ENCODE assay signal across 27 cellular contexts in the genomic region with DNA sequence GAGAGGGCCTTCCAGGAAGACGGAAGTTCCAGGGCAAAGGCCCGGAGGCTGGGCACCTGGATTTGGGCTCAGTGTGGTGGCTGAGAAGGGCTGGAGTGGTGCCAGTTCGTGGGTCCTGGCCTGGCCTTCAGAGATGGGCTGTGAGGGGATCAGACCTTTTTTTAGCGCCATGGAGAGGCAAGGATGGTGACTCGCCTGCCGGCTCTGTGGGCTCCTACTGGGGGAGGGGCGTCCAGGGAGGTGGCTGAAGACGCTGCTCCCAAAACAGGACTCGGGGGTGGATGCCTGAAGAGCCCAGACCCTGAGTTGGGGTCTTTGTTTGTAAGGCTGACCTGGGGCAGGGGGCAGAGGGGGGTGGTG.
DNase-seq lines count a peak whose midpoint lies in the region; ATAC-seq, FAIRE-seq and TF ChIP-seq lines count a peak whose summit lies in the region.
"Had no signal": no experiment of that assay in that cellular context is flagged by ENCODE, and none has a peak within 500 bp of the region (broad histone marks: within the 10 kb centered on the region; RNA-seq: fewer than 3 reads in every experiment).

No MANE protein-coding gene starts in this region.

- H2BK5ac ChIP-seq in IMR-90 (ENCODE audit: low read depth, low read length, poor library complexity, severe bottlenecking) = no peak overlapping the region

- H2BK15ac ChIP-seq in IMR-90 (ENCODE audit: low read depth, low read length) = no peak overlapping the region; the same call in 2 of the 3 replicates

- H3K27ac Mint-ChIP-seq in endothelial cell (ENCODE audit: unreplicated experiment) = no peak overlapping the region
- H3K27ac Mint-ChIP-seq: activated naive CD4-positive, alpha-beta T cell treated with anti-CD3 and anti-CD28 coated beads for 36 hours; IgD-negative memory B cell; T-cell had no signal

- CTCF ChIA-PET in IMR-90 (lab: Yijun Ruan, JAX) = no interaction called here

- 83% methylated on average over 2 of the region's 9 CpGs; no CpG with 5 or more reads in 1 of the 2 experiments for WGBS in IMR-90 (ENCODE audit: extremely low coverage in 2 of 2, insufficient read length in 1 of 2), 2 experiments

- no peak for TF ChIP-seq POLR2A in IMR-90 (IDR thresholded peaks at IDR 0.05; ENCODE audit: low read depth, low read length)

- no peak overlapping the region for H2AK9ac ChIP-seq in IMR-90 (replicated peaks; ENCODE audit: low read depth, low read length, poor library complexity)

- H3K27me3 Mint-ChIP-seq in endothelial cell (ENCODE audit: unreplicated experiment) = peaks cover 12% of the 10 kb centered on the region
- H3K27me3 Mint-ChIP-seq: brain, IgD-negative memory B cell had no signal

- intact Hi-C loops in IMR-90 (cut with micrococcal nuclease) = no loop called here

- no peak overlapping the region for H2AK5ac ChIP-seq in IMR-90 (ENCODE audit: low read depth, low read length)

- no peak overlapping the region for H3K4me3 ChIP-seq in IMR-90 (ENCODE audit: insufficient read depth, low read depth, low read length)
- H3K4me3 ChIP-seq: Peyer's patch, sigmoid colon, suprapubic skin, upper lobe of right lung had no signal

- H3K4me1 Mint-ChIP-seq in endothelial cell (ENCODE audit: unreplicated experiment) = peaks cover 16% of the 10 kb centered on the region
- H3K4me1 Mint-ChIP-seq: CD4-positive, alpha-beta memory T cell; IgD-negative memory B cell; T-cell had no signal

- no peaks in the 10 kb centered on the region for H3K36me3 ChIP-seq in IMR-90 (ENCODE audit: control insufficient read depth, insufficient read depth, low read length)
- H3K36me3 ChIP-seq: neutrophil, Peyer's patch, sigmoid colon, suprapubic skin, upper lobe of right lung had no signal

- H3K36me3 Mint-ChIP-seq in endothelial cell (ENCODE audit: low read depth, unreplicated experiment) = peaks cover 5% of the 10 kb centered on the region
- H3K36me3 Mint-ChIP-seq: CD4-positive, alpha-beta memory T cell; IgD-negative memory B cell; T-cell had no signal

- TF ChIP-seq CTCF in IMR-90 (conservative IDR thresholded peaks at IDR 0.05; ENCODE audit: low read depth, low read length) (no peak), endothelial cell (IDR thresholded peaks at IDR 0.05; ENCODE audit: unreplicated experiment) (no peak)

- H4K5ac ChIP-seq in IMR-90 (ENCODE audit: low read depth, low read length) = no peak overlapping the region

- peak; percentile 57; the same call in 1 of the 2 replicates for ATAC-seq in IMR-90 (ENCODE audit: low read depth)
- ATAC-seq in HG03571 (IDR thresholded peaks at IDR 0.05; ENCODE audit: unreplicated experiment) = no peak
- ATAC-seq: T-cell, upper lobe of right lung had no signal

- no peaks in the 10 kb centered on the region; the same call in 1 of the 2 replicates for H3K9me1 ChIP-seq in IMR-90 (ENCODE audit: insufficient read depth, low read length)

- POLR2A ChIA-PET in IMR-90 (lab: Charles Lee; ENCODE audit: unreplicated experiment) = no interaction called here

- dilution Hi-C loops in IMR-90 (cut with HindIII; ENCODE audit: low sequenced_read_pairs, unreplicated experiment) = no loop called here

- FAIRE-seq in urothelium cell line (lab: Jason Lieb, UNC) (no peak), GM19239 (lab: Jason Lieb, UNC) (no peak)

- no peak overlapping the region for H3K14ac ChIP-seq in IMR-90 (replicated peaks; ENCODE audit: low read depth, low read length)

- no peak overlapping the region for H4K91ac ChIP-seq in IMR-90 (ENCODE audit: insufficient read depth, low read depth, low read length)

- BruUV-seq in IMR-90 (replicated peaks; lab: Mats Ljungman, UMichigan) = no TSS peak

- no peak overlapping the region for H3K27ac ChIP-seq in IMR-90 (ENCODE audit: insufficient read depth, low read length)
- H3K27ac ChIP-seq: 22Rv1, neutrophil, Peyer's patch, sigmoid colon, suprapubic skin, upper lobe of right lung had no signal

- no peak overlapping the region for H3K4ac ChIP-seq in IMR-90 (ENCODE audit: low read depth, low read length)

- no peak overlapping the region for H3K56ac ChIP-seq in IMR-90 (ENCODE audit: extremely low read depth, insufficient read depth, low read length)

- DNase-seq in DMS 273 (lab: John Stamatoyannopoulos, UW; ENCODE audit: unreplicated experiment) = peak; percentile 31
- DNase-seq in DMS 273 treated with DMSO at 0.1 percent for 48 hours (lab: John Stamatoyannopoulos, UW) = no peak
- DNase-seq in IMR-90 = peak; percentile 8
- peak; percentile 61 for DNase-seq in iPS-NIHi7 (ENCODE audit: extremely low spot score)
- DNase-seq in urothelium cell line (ENCODE audit: low spot score) = peak; percentile 40
- DNase-seq in GM19239 (ENCODE audit: insufficient read length, low spot score) = no peak
- no peak for DNase-seq in endothelial cell (ENCODE audit: low spot score)
- DNase-seq: activated CD4-positive, alpha-beta T cell treated with anti-CD3 and anti-CD28 coated beads, Interleukin-2, amount 50 U/mL, for 4 hours; activated naive CD4-positive, alpha-beta T cell treated with anti-CD3 and anti-CD28 coated beads for 36 hours; CD4-positive, alpha-beta memory T cell; GDM1; head of caudate nucleus; NCI-H1048; NCI-H1694 treated with DMSO at 0.1 percent for 48 hours; NCI-H526; Peyer's patch; SHP77 treated with DMSO at 0.1 percent for 48 hours; sigmoid colon; stimulated activated naive CD4-positive, alpha-beta T cell; T-cell; upper lobe of right lung had no signal

- no peak overlapping the region for H2BK120ac ChIP-seq in IMR-90 (ENCODE audit: low read depth, low read length)

- H3K23ac ChIP-seq in IMR-90 (ENCODE audit: low read depth, low read length) = no peak overlapping the region

- H3K9me3 ChIP-seq in IMR-90 (ENCODE audit: control insufficient read depth, insufficient read depth, low read length) = no peaks in the 10 kb centered on the region
- H3K9me3 ChIP-seq: neutrophil, Peyer's patch, sigmoid colon, suprapubic skin, upper lobe of right lung had no signal

- peak overlapping the region in 1 of 2 experiments; percentile 9; a peak in 1 of 4 replicates for H4K8ac ChIP-seq in IMR-90 (ENCODE audit: low read depth in 2 of 2, low read length in 2 of 2)

- H3K27me3 ChIP-seq in IMR-90 (ENCODE audit: control insufficient read depth, insufficient read depth, low read length) = no peaks in the 10 kb centered on the region
- H3K27me3 ChIP-seq: neutrophil, Peyer's patch, suprapubic skin, upper lobe of right lung had no signal

- no peak overlapping the region for H3K4me2 ChIP-seq in IMR-90 (ENCODE audit: low read depth, low read length)

- peak overlapping the region; percentile 77 for H2AFZ ChIP-seq in IMR-90 (replicated peaks; ENCODE audit: low read length, poor library complexity)

- no peaks in the 10 kb centered on the region; the same call in 1 of the 2 replicates for H3K4me1 ChIP-seq in IMR-90 (ENCODE audit: control insufficient read depth, insufficient read depth, low read length)
- H3K4me1 ChIP-seq: Peyer's patch, sigmoid colon, suprapubic skin, upper lobe of right lung had no signal

- H3K9me3 Mint-ChIP-seq in endothelial cell (ENCODE audit: unreplicated experiment) = no peaks in the 10 kb centered on the region
- H3K9me3 Mint-ChIP-seq: activated naive CD4-positive, alpha-beta T cell treated with anti-CD3 and anti-CD28 coated beads for 36 hours; CD4-positive, alpha-beta memory T cell; IgD-negative memory B cell; T-cell had no signal

- TF ChIP-seq RAD21 in IMR-90 (IDR thresholded peaks at IDR 0.05; ENCODE audit: low read length) = no peak

- no peak overlapping the region for H2BK20ac ChIP-seq in IMR-90 (ENCODE audit: low read depth, low read length)

- no peaks in the 10 kb centered on the region for H3K79me1 ChIP-seq in IMR-90 (ENCODE audit: low read depth in 1 of 2, low read length in 2 of 2)

- H3K9ac ChIP-seq in IMR-90 (ENCODE audit: low read depth, low read length) = no peak overlapping the region

- H3K18ac ChIP-seq in IMR-90 (ENCODE audit: low read depth, low read length) = no peak overlapping the region

- no peak overlapping the region for H3K4me3 Mint-ChIP-seq in endothelial cell (ENCODE audit: unreplicated experiment)
- H3K4me3 Mint-ChIP-seq: activated naive CD4-positive, alpha-beta T cell treated with anti-CD3 and anti-CD28 coated beads for 36 hours; brain; CD4-positive, alpha-beta memory T cell; IgD-negative memory B cell; T-cell had no signal

- no peaks in the 10 kb centered on the region for H4K20me1 ChIP-seq in IMR-90 (ENCODE audit: insufficient read depth, low read length)

- in situ Hi-C loops in IMR-90 (cut with MboI; ENCODE audit: low sequenced_read_pairs) = no loop called here

TF ChIP-seq in IMR-90, 13 proteins besides CTCF, POLR2A, EP300 and RAD21 (continues in another document):
- TF ChIP-seq SMC3 (IDR thresholded peaks at IDR 0.05; ENCODE audit: low read depth, low read length) (no peak), NFE2L2 (IDR thresholded peaks at IDR 0.05; ENCODE audit: low read depth, low read length) (no peak), BHLHE40 (IDR thresholded peaks at IDR 0.05; ENCODE audit: low read depth, low read length) (no peak), RCOR1 (IDR thresholded peaks at IDR 0.05; ENCODE audit: insufficient replicate concordance, low read length) (no peak), FOS (IDR thresholded peaks at IDR 0.05; ENCODE audit: low read depth, low read length) (no peak), RFX5 (IDR thresholded peaks at IDR 0.05; ENCODE audit: low read depth, low read length) (no peak), CEBPB (IDR thresholded peaks at IDR 0.05; ENCODE audit: low read depth, low read length) (no peak), MAZ (IDR thresholded peaks at IDR 0.05; ENCODE audit: borderline replicate concordance, low read depth, low read length) (no peak), MXI1 (IDR thresholded peaks at IDR 0.05; ENCODE audit: borderline replicate concordance, low read depth, low read length) (no peak), CHD1 (IDR thresholded peaks at IDR 0.05; ENCODE audit: low read depth, low read length) (no peak)
- TF ChIP-seq, protein P1, sequence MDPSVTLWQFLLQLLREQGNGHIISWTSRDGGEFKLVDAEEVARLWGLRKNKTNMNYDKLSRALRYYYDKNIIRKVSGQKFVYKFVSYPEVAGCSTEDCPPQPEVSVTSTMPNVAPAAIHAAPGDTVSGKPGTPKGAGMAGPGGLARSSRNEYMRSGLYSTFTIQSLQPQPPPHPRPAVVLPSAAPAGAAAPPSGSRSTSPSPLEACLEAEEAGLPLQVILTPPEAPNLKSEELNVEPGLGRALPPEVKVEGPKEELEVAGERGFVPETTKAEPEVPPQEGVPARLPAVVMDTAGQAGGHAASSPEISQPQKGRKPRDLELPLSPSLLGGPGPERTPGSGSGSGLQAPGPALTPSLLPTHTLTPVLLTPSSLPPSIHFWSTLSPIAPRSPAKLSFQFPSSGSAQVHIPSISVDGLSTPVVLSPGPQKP (IDR thresholded peaks at IDR 0.05; ENCODE audit: borderline replicate concordance, low read depth, low read length) = no peak
- TF ChIP-seq, protein P2, sequence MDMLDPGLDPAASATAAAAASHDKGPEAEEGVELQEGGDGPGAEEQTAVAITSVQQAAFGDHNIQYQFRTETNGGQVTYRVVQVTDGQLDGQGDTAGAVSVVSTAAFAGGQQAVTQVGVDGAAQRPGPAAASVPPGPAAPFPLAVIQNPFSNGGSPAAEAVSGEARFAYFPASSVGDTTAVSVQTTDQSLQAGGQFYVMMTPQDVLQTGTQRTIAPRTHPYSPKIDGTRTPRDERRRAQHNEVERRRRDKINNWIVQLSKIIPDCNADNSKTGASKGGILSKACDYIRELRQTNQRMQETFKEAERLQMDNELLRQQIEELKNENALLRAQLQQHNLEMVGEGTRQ (IDR thresholded peaks at IDR 0.05; ENCODE audit: low read depth, low read length) = no peak

Comparison
In these comparisons a context has a peak if more than half of its experiments do, and no peak if none do; other contexts are left out.
1. DNase-seq: peak in DMS 273 (single experiment), IMR-90 (single experiment), iPS-NIHi7 (single experiment) and urothelium cell line (single experiment); none in DMS 273 treated with DMSO at 0.1 percent for 48 hours (single experiment), GM19239 (single experiment) and endothelial cell (single experiment).